In the genomic region with DNA sequence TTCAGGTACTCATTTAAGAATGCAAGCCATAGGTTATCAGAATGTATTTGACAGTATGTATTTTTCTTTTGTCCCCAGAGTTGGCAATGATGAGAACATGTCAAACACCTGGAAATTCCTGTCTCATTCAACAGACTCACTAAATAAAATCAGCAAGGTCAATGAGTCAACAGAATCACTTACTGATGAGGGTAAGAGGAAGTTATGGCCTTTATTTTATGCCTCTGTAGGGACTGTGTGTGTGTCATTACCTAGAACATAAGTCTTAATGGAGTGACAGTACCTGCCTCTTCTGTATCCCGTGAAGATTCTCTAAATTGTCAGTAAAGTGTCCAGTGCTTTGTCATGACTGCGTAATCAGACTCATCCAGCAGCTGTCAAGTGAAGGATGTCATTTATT, we compare ENCODE assay signal across 21 cellular contexts.
A peak's percentile ranks its signal among the peaks of the same experiment; 100 is the strongest.
DNase-seq lines count a peak whose midpoint lies in the region; ATAC-seq and TF ChIP-seq lines count a peak whose summit lies in the region.
"Had no signal": no experiment of that assay in that cellular context is flagged by ENCODE, and none has a peak within 500 bp of the region (broad histone marks: within the 10 kb centered on the region; RNA-seq: fewer than 3 reads in every experiment).

No MANE protein-coding gene starts in this region.

- no peaks in the 10 kb centered on the region for H3K9me3 Mint-ChIP-seq in activated CD8-positive, alpha-beta T cell treated with anti-CD3 and anti-CD28 coated beads for 36 hours
- no peaks in the 10 kb centered on the region for H3K9me3 Mint-ChIP-seq in activated CD8-positive, alpha-beta T cell treated with anti-CD3 and anti-CD28 coated beads, Interleukin-2, amount 10 ng/mL, durations not matched to agents 7 days and 5 days (ENCODE audit: insufficient read depth)
- H3K9me3 Mint-ChIP-seq in CD8-positive, alpha-beta memory T cell, result no peaks in the 10 kb centered on the region
- no peaks in the 10 kb centered on the region for H3K9me3 Mint-ChIP-seq in activated naive CD8-positive, alpha-beta T cell treated with anti-CD3 and anti-CD28 coated beads, Interleukin-2, amount 50 U/mL, for 24 hours
- H3K9me3 Mint-ChIP-seq in natural killer cell treated with Interleukin-12 subunit alpha and Interleukin-12 subunit beta and Interleukin-15 and Interleukin-18, amount 100 ng/mL, for 72 hours, result no peaks in the 10 kb centered on the region
- H3K9me3 Mint-ChIP-seq: activated naive CD4-positive, alpha-beta T cell treated with anti-CD3 and anti-CD28 coated beads, Interleukin-2, amount 10 ng/mL, durations not matched to agents 7 days and 5 days; dendritic cell treated with granulocyte-macrophage colony-stimulating factor and Interleukin-4, amounts not matched to agents 40 ng/mL and 50 ng/mL, for 4 days; nephron progenitor cell had no signal

- H3K36me3 Mint-ChIP-seq in activated CD8-positive, alpha-beta T cell treated with anti-CD3 and anti-CD28 coated beads for 36 hours (ENCODE audit: low read depth), result peaks cover 58% of the 10 kb centered on the region
- H3K36me3 Mint-ChIP-seq in activated CD8-positive, alpha-beta T cell treated with anti-CD3 and anti-CD28 coated beads, Interleukin-2, amount 10 ng/mL, durations not matched to agents 7 days and 5 days (ENCODE audit: low read depth), result peaks cover 79% of the 10 kb centered on the region
- H3K36me3 Mint-ChIP-seq in CD8-positive, alpha-beta memory T cell, result peaks cover 3 to 98% (median 38%) of the 10 kb centered on the region in 3 donors
- peaks cover 62% of the 10 kb centered on the region for H3K36me3 Mint-ChIP-seq in activated naive CD8-positive, alpha-beta T cell treated with anti-CD3 and anti-CD28 coated beads, Interleukin-2, amount 50 U/mL, for 24 hours (ENCODE audit: low read depth)
- H3K36me3 Mint-ChIP-seq in natural killer cell treated with Interleukin-12 subunit alpha and Interleukin-12 subunit beta and Interleukin-15 and Interleukin-18, amount 100 ng/mL, for 72 hours, result peaks cover 56% of the 10 kb centered on the region

- H3K9ac ChIP-seq in PC-3 (ENCODE audit: low read length), result no peak overlapping the region

- CTCF ChIA-PET in activated CD8-positive, alpha-beta T cell treated with anti-CD3 and anti-CD28 coated beads for 36 hours (lab: Charles Lee), result no interaction called here
- CTCF ChIA-PET in activated CD8-positive, alpha-beta T cell treated with anti-CD3 and anti-CD28 coated beads, Interleukin-2, amount 10 ng/mL, durations not matched to agents 7 days and 5 days (lab: Charles Lee), result no interaction called here
- CTCF ChIA-PET in CD8-positive, alpha-beta memory T cell (lab: Charles Lee), result no interaction called here
- CTCF ChIA-PET in PC-3 (lab: Charles Lee), result no interaction called here

- no peak overlapping the region for H3K27ac ChIP-seq in CD8-positive, alpha-beta memory T cell (ENCODE audit: low read depth, low read length)
- no peak overlapping the region for H3K27ac ChIP-seq in PC-3 (ENCODE audit: low read length)
- H3K27ac ChIP-seq: brain microvascular endothelial cell, C4-2B had no signal

- peak overlapping the region; percentile 53 for H3K27ac Mint-ChIP-seq in activated CD8-positive, alpha-beta T cell treated with anti-CD3 and anti-CD28 coated beads for 36 hours
- no peak overlapping the region for H3K27ac Mint-ChIP-seq in activated CD8-positive, alpha-beta T cell treated with anti-CD3 and anti-CD28 coated beads, Interleukin-2, amount 10 ng/mL, durations not matched to agents 7 days and 5 days
- peak overlapping the region; percentile 9 to 91 (median 81) for H3K27ac Mint-ChIP-seq in CD8-positive, alpha-beta memory T cell
- peak overlapping the region; percentile 41 for H3K27ac Mint-ChIP-seq in activated naive CD8-positive, alpha-beta T cell treated with anti-CD3 and anti-CD28 coated beads, Interleukin-2, amount 50 U/mL, for 24 hours
- H3K27ac Mint-ChIP-seq in natural killer cell treated with Interleukin-12 subunit alpha and Interleukin-12 subunit beta and Interleukin-15 and Interleukin-18, amount 100 ng/mL, for 72 hours, result peak overlapping the region; percentile 63 to 90
- H3K27ac Mint-ChIP-seq: dendritic cell treated with granulocyte-macrophage colony-stimulating factor and Interleukin-4, amounts not matched to agents 40 ng/mL and 50 ng/mL, for 4 days had no signal

- TF ChIP-seq CTCF in activated CD8-positive, alpha-beta T cell treated with anti-CD3 and anti-CD28 coated beads for 36 hours (IDR thresholded peaks at IDR 0.05), result no peak
- TF ChIP-seq CTCF in PC-3 (conservative IDR thresholded peaks at IDR 0.05; ENCODE audit: low read depth, low read length), result no peak

- peak; percentile 30 for ATAC-seq in activated CD8-positive, alpha-beta T cell treated with anti-CD3 and anti-CD28 coated beads for 36 hours
- ATAC-seq in activated CD8-positive, alpha-beta T cell treated with anti-CD3 and anti-CD28 coated beads, Interleukin-2, amount 10 ng/mL, durations not matched to agents 7 days and 5 days, result no peak
- peak; percentile 35 for ATAC-seq in activated naive CD8-positive, alpha-beta T cell treated with anti-CD3 and anti-CD28 coated beads, Interleukin-2, amount 50 U/mL, for 24 hours
- ATAC-seq in natural killer cell treated with Interleukin-12 subunit alpha and Interleukin-12 subunit beta and Interleukin-15 and Interleukin-18, amount 100 ng/mL, for 72 hours, result no peak
- no peak for ATAC-seq in PC-3
- ATAC-seq: Panc1, SK-N-SH treated with all-trans-retinoic acid at 6 μM for 48 hours had no signal

- H3K27me3 ChIP-seq in CD8-positive, alpha-beta memory T cell (ENCODE audit: insufficient read depth, low read length, poor library complexity, severe bottlenecking), result no peaks in the 10 kb centered on the region
- H3K27me3 ChIP-seq in PC-3 (ENCODE audit: low read length), result no peaks in the 10 kb centered on the region
- H3K27me3 ChIP-seq: brain microvascular endothelial cell had no signal

- no peaks in the 10 kb centered on the region for H3K9me2 ChIP-seq in PC-3 (replicated peaks; ENCODE audit: low read length)

- intact Hi-C loops in activated CD8-positive, alpha-beta T cell treated with anti-CD3 and anti-CD28 coated beads for 36 hours (cut with micrococcal nuclease), result no loop called here
- intact Hi-C loops in PC-3 (cut with micrococcal nuclease), result no loop called here

- H3K9me3 ChIP-seq in CD8-positive, alpha-beta memory T cell (ENCODE audit: low read length), result no peaks in the 10 kb centered on the region
- no peaks in the 10 kb centered on the region for H3K9me3 ChIP-seq in PC-3 (ENCODE audit: low read length)

- no peaks in the 10 kb centered on the region for H3K79me2 ChIP-seq in PC-3 (ENCODE audit: low read length)

- no peaks in the 10 kb centered on the region for H3K27me3 Mint-ChIP-seq in activated CD8-positive, alpha-beta T cell treated with anti-CD3 and anti-CD28 coated beads for 36 hours
- H3K27me3 Mint-ChIP-seq in activated CD8-positive, alpha-beta T cell treated with anti-CD3 and anti-CD28 coated beads, Interleukin-2, amount 10 ng/mL, durations not matched to agents 7 days and 5 days (ENCODE audit: low read depth), result no peaks in the 10 kb centered on the region
- H3K27me3 Mint-ChIP-seq in CD8-positive, alpha-beta memory T cell, result no peaks in the 10 kb centered on the region
- H3K27me3 Mint-ChIP-seq in activated naive CD8-positive, alpha-beta T cell treated with anti-CD3 and anti-CD28 coated beads, Interleukin-2, amount 50 U/mL, for 24 hours, result no peaks in the 10 kb centered on the region
- no peaks in the 10 kb centered on the region for H3K27me3 Mint-ChIP-seq in natural killer cell treated with Interleukin-12 subunit alpha and Interleukin-12 subunit beta and Interleukin-15 and Interleukin-18, amount 100 ng/mL, for 72 hours
- H3K27me3 Mint-ChIP-seq: activated naive CD4-positive, alpha-beta T cell treated with anti-CD3 and anti-CD28 coated beads, Interleukin-2, amount 10 ng/mL, durations not matched to agents 7 days and 5 days; dendritic cell treated with granulocyte-macrophage colony-stimulating factor and Interleukin-4, amounts not matched to agents 40 ng/mL and 50 ng/mL, for 4 days; progenitor cell of endocrine pancreas had no signal

- H3K4me3 ChIP-seq in CD8-positive, alpha-beta memory T cell (ENCODE audit: low read length), result no peak overlapping the region
- no peak overlapping the region for H3K4me3 ChIP-seq in PC-3 (ENCODE audit: low read length)

- DNase-seq in activated CD8-positive, alpha-beta T cell treated with anti-CD3 and anti-CD28 coated beads for 36 hours, result no peak
- no peak for DNase-seq in activated CD8-positive, alpha-beta T cell treated with anti-CD3 and anti-CD28 coated beads, Interleukin-2, amount 10 ng/mL, durations not matched to agents 7 days and 5 days
- DNase-seq in CD8-positive, alpha-beta memory T cell, result no peak
- no peak for DNase-seq in activated naive CD8-positive, alpha-beta T cell treated with anti-CD3 and anti-CD28 coated beads, Interleukin-2, amount 50 U/mL, for 24 hours
- DNase-seq in natural killer cell treated with Interleukin-12 subunit alpha and Interleukin-12 subunit beta and Interleukin-15 and Interleukin-18, amount 100 ng/mL, for 72 hours (ENCODE audit: low spot score), result no peak
- no peak for DNase-seq in SKM-1 treated with dmso at 0.1 percent for 144 hours (lab: John Stamatoyannopoulos, UW; ENCODE audit: unreplicated experiment)
- no peak for DNase-seq in HCEC 1CT
- DNase-seq in PC-3, result no peak
- DNase-seq: activated naive CD4-positive, alpha-beta T cell treated with anti-CD3 and anti-CD28 coated beads, Interleukin-2, amount 10 ng/mL, durations not matched to agents 7 days and 5 days; brain microvascular endothelial cell; DMS79; H7; NCI-H1048; NCI-H2081 treated with DMSO at 0.1 percent for 48 hours; NCI-H526 treated with DMSO at 0.1 percent for 48 hours; nephron progenitor cell had no signal

- H3K36me3 ChIP-seq in CD8-positive, alpha-beta memory T cell (ENCODE audit: insufficient read depth, low read length), result peaks cover 85% of the 10 kb centered on the region
- H3K36me3 ChIP-seq in PC-3 (ENCODE audit: low read depth, low read length), result peaks cover 9% of the 10 kb centered on the region; the same call in 1 of the 2 replicates

- no peak overlapping the region for H3K4me2 ChIP-seq in PC-3 (ENCODE audit: low read length)

- H4K20me1 ChIP-seq in PC-3 (ENCODE audit: low read length), result no peaks in the 10 kb centered on the region

- peaks cover 41% of the 10 kb centered on the region for H3K4me1 Mint-ChIP-seq in activated CD8-positive, alpha-beta T cell treated with anti-CD3 and anti-CD28 coated beads for 36 hours (ENCODE audit: low read depth)
- no peaks in the 10 kb centered on the region for H3K4me1 Mint-ChIP-seq in activated CD8-positive, alpha-beta T cell treated with anti-CD3 and anti-CD28 coated beads, Interleukin-2, amount 10 ng/mL, durations not matched to agents 7 days and 5 days (ENCODE audit: low read depth)
- H3K4me1 Mint-ChIP-seq in CD8-positive, alpha-beta memory T cell, result peaks cover 37 to 79% (median 51%) of the 10 kb centered on the region in 3 donors
- H3K4me1 Mint-ChIP-seq in activated naive CD8-positive, alpha-beta T cell treated with anti-CD3 and anti-CD28 coated beads, Interleukin-2, amount 50 U/mL, for 24 hours, result peaks cover 42% of the 10 kb centered on the region
- H3K4me1 Mint-ChIP-seq in natural killer cell treated with Interleukin-12 subunit alpha and Interleukin-12 subunit beta and Interleukin-15 and Interleukin-18, amount 100 ng/mL, for 72 hours (ENCODE audit: low read depth in 2 of 2), result peaks cover 46% of the 10 kb centered on the region in 2 donors

- no peak overlapping the region for H3K4me3 Mint-ChIP-seq in activated CD8-positive, alpha-beta T cell treated with anti-CD3 and anti-CD28 coated beads for 36 hours
- H3K4me3 Mint-ChIP-seq in activated CD8-positive, alpha-beta T cell treated with anti-CD3 and anti-CD28 coated beads, Interleukin-2, amount 10 ng/mL, durations not matched to agents 7 days and 5 days, result no peak overlapping the region
- no peak overlapping the region for H3K4me3 Mint-ChIP-seq in CD8-positive, alpha-beta memory T cell
- H3K4me3 Mint-ChIP-seq in activated naive CD8-positive, alpha-beta T cell treated with anti-CD3 and anti-CD28 coated beads, Interleukin-2, amount 50 U/mL, for 24 hours, result no peak overlapping the region
- H3K4me3 Mint-ChIP-seq in natural killer cell treated with Interleukin-12 subunit alpha and Interleukin-12 subunit beta and Interleukin-15 and Interleukin-18, amount 100 ng/mL, for 72 hours, result no peak overlapping the region
- H3K4me3 Mint-ChIP-seq: activated naive CD4-positive, alpha-beta T cell treated with anti-CD3 and anti-CD28 coated beads, Interleukin-2, amount 10 ng/mL, durations not matched to agents 7 days and 5 days; dendritic cell treated with granulocyte-macrophage colony-stimulating factor and Interleukin-4, amounts not matched to agents 40 ng/mL and 50 ng/mL, for 4 days; nephron progenitor cell had no signal

- H3F3A ChIP-seq in PC-3 (ENCODE audit: low read length, unreplicated experiment), result no peaks in the 10 kb centered on the region

- H3K4me1 ChIP-seq in CD8-positive, alpha-beta memory T cell (ENCODE audit: insufficient read depth, low read length), result no peaks in the 10 kb centered on the region
- H3K4me1 ChIP-seq in PC-3 (ENCODE audit: insufficient read depth, low read length), result no peaks in the 10 kb centered on the region

- no peak overlapping the region for H2AFZ ChIP-seq in PC-3 (ENCODE audit: low read length)

- POLR2A ChIA-PET in activated CD8-positive, alpha-beta T cell treated with anti-CD3 and anti-CD28 coated beads for 36 hours (lab: Charles Lee), result no interaction called here
- POLR2A ChIA-PET in activated CD8-positive, alpha-beta T cell treated with anti-CD3 and anti-CD28 coated beads, Interleukin-2, amount 10 ng/mL, durations not matched to agents 7 days and 5 days (lab: Charles Lee), result no interaction called here
- POLR2A ChIA-PET in CD8-positive, alpha-beta memory T cell (lab: Charles Lee), result no interaction called here
- POLR2A ChIA-PET in PC-3 (lab: Charles Lee; ENCODE audit: unreplicated experiment), result no interaction called here

- BruUV-seq in PC-3 (replicated peaks; lab: Mats Ljungman, UMichigan), result no TSS peak

Comparison
In these comparisons a context has a peak if more than half of its experiments do, and no peak if none do; other contexts are left out.
1. ATAC-seq: peak in activated CD8-positive, alpha-beta T cell treated with anti-CD3 and anti-CD28 coated beads for 36 hours (single experiment) and activated naive CD8-positive, alpha-beta T cell treated with anti-CD3 and anti-CD28 coated beads, Interleukin-2, amount 50 U/mL, for 24 hours (single experiment); none in activated CD8-positive, alpha-beta T cell treated with anti-CD3 and anti-CD28 coated beads, Interleukin-2, amount 10 ng/mL, durations not matched to agents 7 days and 5 days (single experiment), natural killer cell treated with Interleukin-12 subunit alpha and Interleukin-12 subunit beta and Interleukin-15 and Interleukin-18, amount 100 ng/mL, for 72 hours (0 of 2) and PC-3 (single experiment).